Comparison of ENCODE assay signal across 20 cellular contexts in the genomic region with DNA sequence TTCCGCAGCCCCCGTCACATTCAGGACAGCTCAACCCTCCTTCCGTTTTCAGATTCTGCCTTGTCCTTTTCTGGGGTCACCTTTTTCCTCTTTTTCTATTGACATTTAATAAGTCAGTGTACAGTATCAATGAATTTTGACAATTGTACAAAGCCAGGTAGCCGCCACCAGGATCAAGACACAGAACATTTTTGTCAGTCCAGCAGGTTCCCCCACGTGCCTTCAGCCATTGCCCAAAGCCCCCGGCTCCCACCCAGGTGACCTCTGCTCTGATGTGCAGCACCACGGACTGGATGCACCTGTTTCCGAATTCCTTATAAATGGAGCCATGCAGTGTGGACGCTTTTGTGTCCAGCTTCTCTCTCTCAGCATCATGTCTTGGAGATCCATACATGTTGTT. TPM values are rescaled to one million over a fixed set of nuclear protein-coding genes. Genes with fewer than 3 reads are reported as not detected.
DNase-seq lines count a peak whose midpoint lies in the region; FAIRE-seq and TF ChIP-seq lines count a peak whose summit lies in the region.
"Had no signal": no experiment of that assay in that cellular context is flagged by ENCODE, and none has a peak within 500 bp of the region (broad histone marks: within the 10 kb centered on the region; RNA-seq: fewer than 3 reads in every experiment).

No MANE protein-coding gene starts in this region.

- H3K4me3 ChIP-seq in Peyer's patch (no peak overlapping the region), coronary artery (no peak overlapping the region)
- H3K4me3 ChIP-seq: BLaER1 had no signal

- no peak overlapping the region for H3K4me3 Mint-ChIP-seq in activated naive CD4-positive, alpha-beta T cell treated with anti-CD3 and anti-CD28 coated beads for 36 hours
- no peak overlapping the region for H3K4me3 Mint-ChIP-seq in nephron progenitor cell
- H3K4me3 Mint-ChIP-seq: CD4-positive, alpha-beta memory T cell had no signal

- TF ChIP-seq POLR2A in Peyer's patch (IDR thresholded peaks at IDR 0.05) (no peak), GM12891 (IDR thresholded peaks at IDR 0.05; ENCODE audit: low read depth, low read length) (no peak)

- TF ChIP-seq CTCF in Peyer's patch (IDR thresholded peaks at IDR 0.05) (no peak), coronary artery (IDR thresholded peaks at IDR 0.05) (no peak), nephron progenitor cell (IDR thresholded peaks at IDR 0.05) (no peak)

- FAIRE-seq in GM12891 (lab: Jason Lieb, UNC), result no peak
- FAIRE-seq: GM12892, GM18507, H1, RCC 7860 had no signal

- CTCF ChIA-PET in activated naive CD4-positive, alpha-beta T cell treated with anti-CD3 and anti-CD28 coated beads for 36 hours (lab: Charles Lee), result no interaction called here

- H3K27ac Mint-ChIP-seq in activated naive CD4-positive, alpha-beta T cell treated with anti-CD3 and anti-CD28 coated beads for 36 hours, result no peak overlapping the region
- peak overlapping the region; percentile 17 for H3K27ac Mint-ChIP-seq in nephron progenitor cell

- H3K27ac ChIP-seq in Peyer's patch (no peak overlapping the region), coronary artery (no peak overlapping the region)

- H3K4me1 Mint-ChIP-seq in activated naive CD4-positive, alpha-beta T cell treated with anti-CD3 and anti-CD28 coated beads for 36 hours (ENCODE audit: low read depth), result no peaks in the 10 kb centered on the region
- peaks cover 5% of the 10 kb centered on the region for H3K4me1 Mint-ChIP-seq in nephron progenitor cell
- H3K4me1 Mint-ChIP-seq: CD4-positive, alpha-beta memory T cell had no signal

- no peaks in the 10 kb centered on the region for H3K9me3 ChIP-seq in Peyer's patch

- no peaks in the 10 kb centered on the region for H3K36me3 Mint-ChIP-seq in activated naive CD4-positive, alpha-beta T cell treated with anti-CD3 and anti-CD28 coated beads for 36 hours (ENCODE audit: low read depth)
- H3K36me3 Mint-ChIP-seq in nephron progenitor cell (ENCODE audit: low read depth), result peaks cover 6% of the 10 kb centered on the region

- H3K27me3 ChIP-seq in Peyer's patch, result no peaks in the 10 kb centered on the region
- H3K27me3 ChIP-seq: BLaER1 had no signal

- DNase-seq in activated naive CD4-positive, alpha-beta T cell treated with anti-CD3 and anti-CD28 coated beads for 36 hours, result peak; percentile 0
- no peak for DNase-seq in activated naive CD4-positive, alpha-beta T cell treated with anti-CD3 and anti-CD28 coated beads, Interleukin-2, amount 50 U/mL, for 16 hours
- DNase-seq in Peyer's patch (peak in 2 of 3 donors; percentile 16 to 30), coronary artery (ENCODE audit: low spot score) (peak; percentile 40), nephron progenitor cell (no peak), GM12891 (ENCODE audit: insufficient read length, low spot score) (no peak), NCI-H1092 (lab: John Stamatoyannopoulos, UW) (no peak), OCI-M2 (lab: John Stamatoyannopoulos, UW; ENCODE audit: unreplicated experiment) (no peak)
- DNase-seq: CD4-positive, alpha-beta memory T cell; KBM-7; NCI-H1105 treated with DMSO at 0.1 percent for 48 hours; NCI-H2081 treated with DMSO at 0.1 percent for 48 hours; NCI-H446 treated with DMSO at 0.1 percent for 48 hours had no signal

- intact Hi-C loops in activated naive CD4-positive, alpha-beta T cell treated with anti-CD3 and anti-CD28 coated beads for 36 hours (cut with micrococcal nuclease), result no loop called here

- no peaks in the 10 kb centered on the region for H3K4me1 ChIP-seq in Peyer's patch

- H3K36me3 ChIP-seq in Peyer's patch, result no peaks in the 10 kb centered on the region
- H3K36me3 ChIP-seq: BLaER1 had no signal

- peaks cover 5% of the 10 kb centered on the region for H3K9me3 Mint-ChIP-seq in activated naive CD4-positive, alpha-beta T cell treated with anti-CD3 and anti-CD28 coated beads for 36 hours
- H3K9me3 Mint-ChIP-seq in nephron progenitor cell, result peaks cover 38% of the 10 kb centered on the region

- H3K27me3 Mint-ChIP-seq in activated naive CD4-positive, alpha-beta T cell treated with anti-CD3 and anti-CD28 coated beads for 36 hours (ENCODE audit: low read depth), result peaks cover 4% of the 10 kb centered on the region
- peaks cover 44% of the 10 kb centered on the region for H3K27me3 Mint-ChIP-seq in nephron progenitor cell (ENCODE audit: low read depth, poor library complexity)

TF ChIP-seq in GM12891, 5 proteins besides CTCF, POLR2A, EP300 and RAD21:
- TF ChIP-seq TAF1 (IDR thresholded peaks at IDR 0.05; ENCODE audit: low read depth, low read length) (no peak), POLR2AphosphoS5 (IDR thresholded peaks at IDR 0.05; ENCODE audit: low read depth, low read length) (no peak), SPI1 (IDR thresholded peaks at IDR 0.05; ENCODE audit: low read depth, low read length) (no peak), PAX5 (IDR thresholded peaks at IDR 0.05; ENCODE audit: insufficient read depth, low read length, severe bottlenecking) (no peak), POU2F2 (IDR thresholded peaks at IDR 0.05; ENCODE audit: low read depth, low read length) (no peak)

RNA-seq across cellular contexts. Expression of gene CROCC2, which starts 30.0 kb away (rescaled TPM):
- not detected for total RNA-seq in activated naive CD4-positive, alpha-beta T cell treated with anti-CD3 and anti-CD28 coated beads for 36 hours
- under 1 TPM in 2 of 4 donors, not detected in 2; 0.27 to 0.83 TPM for total RNA-seq in Peyer's patch
- polyA plus RNA-seq in GM12891 (2012; ENCODE audit: low read depth, missing spikeins), result not detected
- total RNA-seq: A673; Calu3; CD4-positive, alpha-beta memory T cell; H1 had no signal
- polyA plus RNA-seq: CD4-positive, alpha-beta memory T cell; H1 had no signal

RNA-seq across cellular contexts. Expression of gene MAB21L4, which starts 40.1 kb away (rescaled TPM):
- not detected for total RNA-seq in activated naive CD4-positive, alpha-beta T cell treated with anti-CD3 and anti-CD28 coated beads for 36 hours
- 1 to 10 TPM in 3 of 4 donors, not detected in 1; 2.1 to 6.1 (median 3.7) TPM for total RNA-seq in Peyer's patch
- not detected for polyA plus RNA-seq in GM12891 (2012; ENCODE audit: low read depth, missing spikeins)
- total RNA-seq: A673; CD4-positive, alpha-beta memory T cell; H1 had no signal
- polyA plus RNA-seq: CD4-positive, alpha-beta memory T cell had no signal

Comparison
In these comparisons a context has a peak if more than half of its experiments do, and no peak if none do; other contexts are left out.
1. DNase-seq: peak in activated naive CD4-positive, alpha-beta T cell treated with anti-CD3 and anti-CD28 coated beads for 36 hours (single experiment), Peyer's patch (2 of 3) and coronary artery (single experiment); none in activated naive CD4-positive, alpha-beta T cell treated with anti-CD3 and anti-CD28 coated beads, Interleukin-2, amount 50 U/mL, for 16 hours (single experiment), nephron progenitor cell (single experiment), GM12891 (single experiment), NCI-H1092 (single experiment) and OCI-M2 (single experiment).